In genomic region chrX:151880895-151881294, GRCh38 we compare ENCODE assay signal across 34 cellular contexts. TPM values are rescaled to one million over a fixed set of nuclear protein-coding genes. Genes with fewer than 3 reads are reported as not detected.
"Had no signal": no experiment of that assay in that cellular context is flagged by ENCODE, and none has a peak within 500 bp of the region (broad histone marks: within the 10 kb centered on the region; RNA-seq: fewer than 3 reads in every experiment).

No MANE protein-coding gene starts in this region.

- H3K36me3 ChIP-seq: brain microvascular endothelial cell, esophagus squamous epithelium, gastroesophageal sphincter had no signal

- H3K4me1 ChIP-seq: esophagus squamous epithelium, gastroesophageal sphincter had no signal

- ATAC-seq: activated CD8-positive, alpha-beta T cell treated with anti-CD3 and anti-CD28 coated beads for 36 hours; activated T-cell treated with anti-CD3 and anti-CD28 coated beads, Interleukin-2, amount 50 U/mL, for 4 hours; activated T-helper 17 cell treated with anti-CD3 and anti-CD28 coated beads, Interleukin-2, amount 50 U/mL, for 72 hours; gastroesophageal sphincter; T-helper 17 cell had no signal

- H3K4me3 ChIP-seq: esophagus squamous epithelium, gastroesophageal sphincter had no signal

- H3K27me3 ChIP-seq: brain microvascular endothelial cell, esophagus squamous epithelium, gastroesophageal sphincter had no signal

- H3K9me3 ChIP-seq: esophagus squamous epithelium, gastroesophageal sphincter had no signal

- FAIRE-seq: astrocyte, bronchial epithelial cell, endothelial cell of umbilical vein had no signal

- DNase-seq: activated CD4-positive, alpha-beta T cell treated with anti-CD3 and anti-CD28 coated beads for 1 hour; activated CD4-positive, alpha-beta T cell treated with anti-CD3 and anti-CD28 coated beads for 4 hours; activated CD4-positive, alpha-beta T cell treated with anti-CD3 and anti-CD28 coated beads, Interleukin-2, amount 10 ng/mL, durations not matched to agents 7 days and 5 days; activated CD4-positive, alpha-beta T cell treated with anti-CD3 and anti-CD28 coated beads, Interleukin-2, amount 50 U/mL, for 48 hours; activated CD4-positive, CD25-positive, alpha-beta regulatory T cell; activated CD8-positive, alpha-beta memory T cell treated with anti-CD3 and anti-CD28 coated beads for 24 hours; activated CD8-positive, alpha-beta T cell treated with anti-CD3 and anti-CD28 coated beads for 36 hours; activated effector memory CD4-positive, alpha-beta T cell treated with Interleukin-2 at 50 U/mL for 16 hours; activated gamma-delta T cell treated with Interleukin-2 at 50 U/mL for 16 hours; activated naive CD4-positive, alpha-beta T cell treated with anti-CD3 and anti-CD28 coated beads, Interleukin-2, amount 50 U/mL, for 16 hours; activated naive CD4-positive, alpha-beta T cell treated with Interleukin-2 at 50 U/mL for 16 hours; activated T-cell treated with anti-CD3 and anti-CD28 coated beads, Interleukin-2, amount 50 U/mL, for 4 hours; amniotic stem cell; anterior cingulate cortex; brain microvascular endothelial cell; effector CD8-positive, alpha-beta T cell; esophagus squamous epithelium; foreskin melanocyte; T-helper 1 cell; T-helper 17 cell had no signal

- H3K27ac ChIP-seq: brain microvascular endothelial cell, epithelial cell of prostate, esophagus squamous epithelium, gastroesophageal sphincter had no signal

RNA-seq across cellular contexts. Expression of gene MAGEA4, which starts 31.8 kb away (rescaled TPM):
- total RNA-seq: activated CD4-positive, alpha-beta T cell treated with anti-CD3 and anti-CD28 coated beads, Interleukin-2, amount 10 ng/mL, durations not matched to agents 7 days and 5 days; activated CD8-positive, alpha-beta T cell treated with anti-CD3 and anti-CD28 coated beads for 36 hours; activated T-cell treated with anti-CD3 and anti-CD28 coated beads, Interleukin-2, amount 50 U/mL, for 4 hours; activated T-helper 17 cell treated with anti-CD3 and anti-CD28 coated beads, Interleukin-2, amount 50 U/mL, for 72 hours; astrocyte; bronchial epithelial cell; cardiac septum; cerebellum; dermis microvascular lymphatic vessel endothelial cell; endothelial cell of umbilical vein; esophagus squamous epithelium; fibroblast of lung; fibroblast of villous mesenchyme; gastroesophageal sphincter; glomerular endothelial cell; T-helper 17 cell had no signal
- polyA plus RNA-seq: adipose tissue, endothelial cell of umbilical vein, esophagus, fibroblast of lung had no signal
